1 cellular context compared by ENCODE assay signal in the genomic region with DNA sequence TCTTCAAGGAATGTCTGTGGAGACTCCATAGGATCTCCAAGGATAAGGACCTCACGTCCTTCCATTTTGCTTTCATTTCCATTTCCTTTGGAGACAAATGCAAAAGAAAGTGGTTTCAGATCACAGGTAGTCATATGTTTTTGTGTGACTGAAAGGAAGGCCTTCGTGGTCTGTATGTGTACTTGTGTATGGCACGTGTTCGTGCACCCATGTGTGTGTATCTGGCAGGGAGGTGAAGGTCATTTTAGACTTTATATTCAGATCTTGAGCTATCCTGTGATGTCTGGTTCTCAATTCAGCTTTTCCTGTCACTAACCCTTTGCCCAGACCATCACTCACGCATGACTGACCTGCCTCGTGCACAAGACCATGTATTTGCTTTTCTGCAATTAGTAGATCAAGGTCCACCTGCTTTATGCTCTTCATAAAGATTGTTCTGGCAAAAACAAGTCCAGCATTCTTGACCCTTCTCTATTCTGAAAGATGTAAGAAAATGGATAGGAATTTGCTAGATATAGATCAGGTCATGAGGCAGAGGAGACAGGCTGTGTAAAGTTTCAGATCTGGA.
TF ChIP-seq lines count a peak whose summit lies in the region.

No MANE protein-coding gene starts in this region.

TF ChIP-seq in HepG2, 621 proteins besides CTCF, POLR2A, EP300 and RAD21 (continued from another document and continues in another):
- TF ChIP-seq PLSCR1 (CRISPR knock-in tag; IDR thresholded peaks at IDR 0.05; ENCODE audit: borderline replicate concordance) (no peak), POLR2G (IDR thresholded peaks at IDR 0.05; ENCODE audit: low read depth, low read length) (no peak), ZNF83 (CRISPR knock-in tag; IDR thresholded peaks at IDR 0.05; ENCODE audit: borderline replicate concordance) (no peak), ZNF451 (CRISPR knock-in tag; IDR thresholded peaks at IDR 0.05) (no peak), NFYC (CRISPR knock-in tag; IDR thresholded peaks at IDR 0.05) (no peak), ZNF446 (CRISPR knock-in tag; IDR thresholded peaks at IDR 0.05) (no peak), FOXO1 (CRISPR knock-in tag; IDR thresholded peaks at IDR 0.05) (peak; percentile 62), THYN1 (CRISPR knock-in tag; IDR thresholded peaks at IDR 0.05; ENCODE audit: borderline replicate concordance, low read depth) (no peak), NCOR1 (IDR thresholded peaks at IDR 0.05; ENCODE audit: borderline replicate concordance, low read length) (0 out of 2 replicates have a peak, but pooled peaks have one; percentile 17), ASH2L (IDR thresholded peaks at IDR 0.05; ENCODE audit: insufficient read length, low read depth, low read length) (no peak), ZBTB3 (CRISPR knock-in tag; IDR thresholded peaks at IDR 0.05; ENCODE audit: borderline replicate concordance, low read depth) (no peak), ZNF496 (CRISPR knock-in tag; IDR thresholded peaks at IDR 0.05; ENCODE audit: insufficient replicate concordance) (no peak), MAFK (conservative IDR thresholded peaks at IDR 0.05 in 1 of 2, IDR thresholded peaks at IDR 0.05 in 1 of 2; ENCODE audit: low read length in 2 of 2) (no peak), ZC3H13 (CRISPR knock-in tag; IDR thresholded peaks at IDR 0.05) (no peak), YEATS2 (CRISPR knock-in tag; IDR thresholded peaks at IDR 0.05; ENCODE audit: borderline replicate concordance) (no peak), EHMT2 (IDR thresholded peaks at IDR 0.05; ENCODE audit: borderline replicate concordance, low read depth, low read length) (no peak), SOX6 (IDR thresholded peaks at IDR 0.05) (no peak), SOX6 (CRISPR knock-in tag; IDR thresholded peaks at IDR 0.05) (peak; percentile 76), FOXK2 (IDR thresholded peaks at IDR 0.05) (no peak), KDM6A (CRISPR knock-in tag; IDR thresholded peaks at IDR 0.05; ENCODE audit: low read depth) (peak; percentile 63; the same call in 1 of the 2 replicates), TSC22D2 (CRISPR knock-in tag; IDR thresholded peaks at IDR 0.05; ENCODE audit: borderline replicate concordance) (no peak), AHDC1 (CRISPR knock-in tag; IDR thresholded peaks at IDR 0.05; ENCODE audit: borderline replicate concordance) (peak; percentile 68; the same call in 1 of the 2 replicates), RBAK (CRISPR knock-in tag; IDR thresholded peaks at IDR 0.05) (no peak), PRDM10 (CRISPR knock-in tag; IDR thresholded peaks at IDR 0.05; ENCODE audit: low read depth) (no peak), HOXA9 (CRISPR knock-in tag; IDR thresholded peaks at IDR 0.05; ENCODE audit: borderline replicate concordance) (no peak), PHF5A (CRISPR knock-in tag; IDR thresholded peaks at IDR 0.05; ENCODE audit: low read depth, unreplicated experiment) (no peak), NCOA1 (CRISPR knock-in tag; IDR thresholded peaks at IDR 0.05) (no peak), ZNF563 (CRISPR knock-in tag; IDR thresholded peaks at IDR 0.05) (no peak), SRSF9 (IDR thresholded peaks at IDR 0.05; ENCODE audit: borderline replicate concordance, insufficient read depth, low read depth, low read length, poor library complexity, severe bottlenecking) (no peak), ZC3H4 (CRISPR knock-in tag; IDR thresholded peaks at IDR 0.05; ENCODE audit: borderline replicate concordance) (no peak), YY1 (IDR thresholded peaks at IDR 0.05; ENCODE audit: insufficient read depth, insufficient replicate concordance, low read depth, low read length) (no peak)
- TF ChIP-seq, protein P1, sequence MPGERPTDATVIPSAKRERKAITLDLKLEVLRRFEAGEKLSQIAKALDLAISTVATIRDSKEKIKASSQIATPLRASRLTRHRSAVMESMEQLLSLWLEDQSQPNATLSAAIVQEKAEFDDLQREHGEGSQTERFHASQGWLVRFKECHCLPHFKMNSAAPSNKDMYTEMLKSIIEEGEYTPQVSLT (CRISPR knock-in tag; IDR thresholded peaks at IDR 0.05; ENCODE audit: borderline replicate concordance, low read depth) = no peak
- TF ChIP-seq, protein P2, sequence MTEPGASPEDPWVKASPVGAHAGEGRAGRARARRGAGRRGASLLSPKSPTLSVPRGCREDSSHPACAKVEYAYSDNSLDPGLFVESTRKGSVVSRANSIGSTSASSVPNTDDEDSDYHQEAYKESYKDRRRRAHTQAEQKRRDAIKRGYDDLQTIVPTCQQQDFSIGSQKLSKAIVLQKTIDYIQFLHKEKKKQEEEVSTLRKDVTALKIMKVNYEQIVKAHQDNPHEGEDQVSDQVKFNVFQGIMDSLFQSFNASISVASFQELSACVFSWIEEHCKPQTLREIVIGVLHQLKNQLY (CRISPR knock-in tag; IDR thresholded peaks at IDR 0.05) = peak; percentile 96
- TF ChIP-seq, protein P3, sequence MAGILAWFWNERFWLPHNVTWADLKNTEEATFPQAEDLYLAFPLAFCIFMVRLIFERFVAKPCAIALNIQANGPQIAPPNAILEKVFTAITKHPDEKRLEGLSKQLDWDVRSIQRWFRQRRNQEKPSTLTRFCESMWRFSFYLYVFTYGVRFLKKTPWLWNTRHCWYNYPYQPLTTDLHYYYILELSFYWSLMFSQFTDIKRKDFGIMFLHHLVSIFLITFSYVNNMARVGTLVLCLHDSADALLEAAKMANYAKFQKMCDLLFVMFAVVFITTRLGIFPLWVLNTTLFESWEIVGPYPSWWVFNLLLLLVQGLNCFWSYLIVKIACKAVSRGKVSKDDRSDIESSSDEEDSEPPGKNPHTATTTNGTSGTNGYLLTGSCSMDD (CRISPR knock-in tag; IDR thresholded peaks at IDR 0.05) = no peak
- TF ChIP-seq, protein P4, sequence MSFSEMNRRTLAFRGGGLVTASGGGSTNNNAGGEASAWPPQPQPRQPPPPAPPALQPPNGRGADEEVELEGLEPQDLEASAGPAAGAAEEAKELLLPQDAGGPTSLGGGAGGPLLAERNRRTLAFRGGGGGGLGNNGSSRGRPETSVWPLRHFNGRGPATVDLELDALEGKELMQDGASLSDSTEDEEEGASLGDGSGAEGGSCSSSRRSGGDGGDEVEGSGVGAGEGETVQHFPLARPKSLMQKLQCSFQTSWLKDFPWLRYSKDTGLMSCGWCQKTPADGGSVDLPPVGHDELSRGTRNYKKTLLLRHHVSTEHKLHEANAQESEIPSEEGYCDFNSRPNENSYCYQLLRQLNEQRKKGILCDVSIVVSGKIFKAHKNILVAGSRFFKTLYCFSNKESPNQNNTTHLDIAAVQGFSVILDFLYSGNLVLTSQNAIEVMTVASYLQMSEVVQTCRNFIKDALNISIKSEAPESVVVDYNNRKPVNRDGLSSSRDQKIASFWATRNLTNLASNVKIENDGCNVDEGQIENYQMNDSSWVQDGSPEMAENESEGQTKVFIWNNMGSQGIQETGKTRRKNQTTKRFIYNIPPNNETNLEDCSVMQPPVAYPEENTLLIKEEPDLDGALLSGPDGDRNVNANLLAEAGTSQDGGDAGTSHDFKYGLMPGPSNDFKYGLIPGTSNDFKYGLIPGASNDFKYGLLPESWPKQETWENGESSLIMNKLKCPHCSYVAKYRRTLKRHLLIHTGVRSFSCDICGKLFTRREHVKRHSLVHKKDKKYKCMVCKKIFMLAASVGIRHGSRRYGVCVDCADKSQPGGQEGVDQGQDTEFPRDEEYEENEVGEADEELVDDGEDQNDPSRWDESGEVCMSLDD (CRISPR knock-in tag; IDR thresholded peaks at IDR 0.05; ENCODE audit: borderline replicate concordance) = no peak
- TF ChIP-seq, protein P5, sequence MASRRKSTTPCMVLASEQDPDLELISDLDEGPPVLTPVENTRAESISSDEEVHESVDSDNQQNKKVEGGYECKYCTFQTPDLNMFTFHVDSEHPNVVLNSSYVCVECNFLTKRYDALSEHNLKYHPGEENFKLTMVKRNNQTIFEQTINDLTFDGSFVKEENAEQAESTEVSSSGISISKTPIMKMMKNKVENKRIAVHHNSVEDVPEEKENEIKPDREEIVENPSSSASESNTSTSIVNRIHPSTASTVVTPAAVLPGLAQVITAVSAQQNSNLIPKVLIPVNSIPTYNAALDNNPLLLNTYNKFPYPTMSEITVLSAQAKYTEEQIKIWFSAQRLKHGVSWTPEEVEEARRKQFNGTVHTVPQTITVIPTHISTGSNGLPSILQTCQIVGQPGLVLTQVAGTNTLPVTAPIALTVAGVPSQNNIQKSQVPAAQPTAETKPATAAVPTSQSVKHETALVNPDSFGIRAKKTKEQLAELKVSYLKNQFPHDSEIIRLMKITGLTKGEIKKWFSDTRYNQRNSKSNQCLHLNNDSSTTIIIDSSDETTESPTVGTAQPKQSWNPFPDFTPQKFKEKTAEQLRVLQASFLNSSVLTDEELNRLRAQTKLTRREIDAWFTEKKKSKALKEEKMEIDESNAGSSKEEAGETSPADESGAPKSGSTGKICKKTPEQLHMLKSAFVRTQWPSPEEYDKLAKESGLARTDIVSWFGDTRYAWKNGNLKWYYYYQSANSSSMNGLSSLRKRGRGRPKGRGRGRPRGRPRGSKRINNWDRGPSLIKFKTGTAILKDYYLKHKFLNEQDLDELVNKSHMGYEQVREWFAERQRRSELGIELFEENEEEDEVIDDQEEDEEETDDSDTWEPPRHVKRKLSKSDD (CRISPR knock-in tag; IDR thresholded peaks at IDR 0.05; ENCODE audit: low read depth) = no peak
- TF ChIP-seq, protein P6, sequence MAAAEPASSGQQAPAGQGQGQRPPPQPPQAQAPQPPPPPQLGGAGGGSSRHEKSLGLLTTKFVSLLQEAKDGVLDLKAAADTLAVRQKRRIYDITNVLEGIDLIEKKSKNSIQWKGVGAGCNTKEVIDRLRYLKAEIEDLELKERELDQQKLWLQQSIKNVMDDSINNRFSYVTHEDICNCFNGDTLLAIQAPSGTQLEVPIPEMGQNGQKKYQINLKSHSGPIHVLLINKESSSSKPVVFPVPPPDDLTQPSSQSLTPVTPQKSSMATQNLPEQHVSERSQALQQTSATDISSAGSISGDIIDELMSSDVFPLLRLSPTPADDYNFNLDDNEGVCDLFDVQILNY (CRISPR knock-in tag; conservative IDR thresholded peaks at IDR 0.05) = no peak
